ENCODE assay signal across 1 cellular context in genomic region chr2:145123606-145124005, GRCh38.
TF ChIP-seq lines count a peak whose summit lies in the region.

No MANE protein-coding gene starts in this region.

TF ChIP-seq in SK-N-SH, 30 proteins besides CTCF, POLR2A, EP300 and RAD21 (continued from another document):
- TF ChIP-seq MEF2A (IDR thresholded peaks at IDR 0.05; ENCODE audit: borderline replicate concordance, low read depth) (no peak), USF2 (IDR thresholded peaks at IDR 0.05; ENCODE audit: borderline replicate concordance, low read depth, low read length) (no peak), RCOR1 (IDR thresholded peaks at IDR 0.05; ENCODE audit: low read length) (no peak), JUND (IDR thresholded peaks at IDR 0.05) (peak; percentile 74), EZH2phosphoT487 (IDR thresholded peaks at IDR 0.05; ENCODE audit: borderline replicate concordance, low read depth) (no peak), FOXJ3 (CRISPR knock-in tag; IDR thresholded peaks at IDR 0.05) (peak; percentile 60; the same call in 1 of the 2 replicates), IRF3 (IDR thresholded peaks at IDR 0.05; ENCODE audit: low read depth, low read length) (no peak), YY1 (IDR thresholded peaks at IDR 0.05; ENCODE audit: low read depth) (no peak), RXRA (IDR thresholded peaks at IDR 0.05; ENCODE audit: borderline replicate concordance, low read depth) (no peak; the same call in 1 of the 2 replicates), ELF1 (IDR thresholded peaks at IDR 0.05) (no peak; the same call in 1 of the 2 replicates), MXI1 (IDR thresholded peaks at IDR 0.05; ENCODE audit: low read depth, low read length) (0 out of 2 replicates have a peak, but pooled peaks have one; percentile 23), TAF1 (IDR thresholded peaks at IDR 0.05; ENCODE audit: borderline replicate concordance, low read depth, low read length) (no peak), USF1 (IDR thresholded peaks at IDR 0.05; ENCODE audit: borderline replicate concordance, low read depth) (no peak), CHD2 (IDR thresholded peaks at IDR 0.05; ENCODE audit: low read length, partially characterized antibody) (no peak), GATA2 (CRISPR knock-in tag; IDR thresholded peaks at IDR 0.05) (no peak), SMC3 (IDR thresholded peaks at IDR 0.05; ENCODE audit: low read depth, low read length) (no peak), NRF1 (IDR thresholded peaks at IDR 0.05; ENCODE audit: low read depth, low read length) (no peak), TEAD4 (IDR thresholded peaks at IDR 0.05; ENCODE audit: borderline replicate concordance, insufficient read depth) (peak; percentile 75; the same call in 1 of the 2 replicates), NFIC (IDR thresholded peaks at IDR 0.05; ENCODE audit: borderline replicate concordance) (peak; percentile 67; the same call in 1 of the 2 replicates), POLR2AphosphoS5 (IDR thresholded peaks at IDR 0.05; ENCODE audit: low read depth, low read length) (peak; percentile 81), TCF12 (IDR thresholded peaks at IDR 0.05) (peak; percentile 99)
- TF ChIP-seq, protein P1, sequence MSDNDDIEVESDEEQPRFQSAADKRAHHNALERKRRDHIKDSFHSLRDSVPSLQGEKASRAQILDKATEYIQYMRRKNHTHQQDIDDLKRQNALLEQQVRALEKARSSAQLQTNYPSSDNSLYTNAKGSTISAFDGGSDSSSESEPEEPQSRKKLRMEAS (IDR thresholded peaks at IDR 0.05; ENCODE audit: low read depth) = peak; percentile 35; the same call in 1 of the 2 replicates
